In the genomic region with DNA sequence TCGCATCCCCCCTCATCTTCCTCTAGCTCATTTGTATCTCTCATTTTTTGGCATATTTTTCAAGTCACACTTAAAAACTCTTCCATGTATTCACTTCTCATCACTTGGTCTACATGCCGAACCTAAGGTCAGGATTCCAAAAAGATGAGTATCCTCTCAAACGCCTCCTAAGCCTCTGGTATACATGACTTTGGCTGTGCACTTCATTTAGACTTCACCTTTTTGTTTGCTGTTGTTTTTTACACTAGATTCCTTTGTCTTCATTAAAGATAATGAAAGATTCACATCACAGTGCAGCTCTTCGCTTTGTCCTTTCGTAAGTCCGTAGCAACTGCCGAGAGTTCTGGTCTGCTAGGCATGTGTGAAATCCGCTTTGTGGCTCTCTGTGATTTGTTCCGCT, we compare ENCODE assay signal across 1 cellular context.
TF ChIP-seq lines count a peak whose summit lies in the region.

No MANE protein-coding gene starts in this region.

TF ChIP-seq in endothelial cell of umbilical vein, 7 proteins besides CTCF, POLR2A, EP300 and RAD21:
- TF ChIP-seq GATA2 (IDR thresholded peaks at IDR 0.05; ENCODE audit: insufficient read depth, insufficient read length, low read depth, low read length): no peak
- TF ChIP-seq FOS (IDR thresholded peaks at IDR 0.05; ENCODE audit: borderline replicate concordance, insufficient read depth, low read length): no peak
- TF ChIP-seq POLR2AphosphoS5 (IDR thresholded peaks at IDR 0.05; ENCODE audit: insufficient read depth, low read depth, low read length): no peak
- TF ChIP-seq EZH2 (IDR thresholded peaks at IDR 0.05; ENCODE audit: borderline replicate concordance, low read depth, low read length, severe bottlenecking): no peak
- TF ChIP-seq MYC (IDR thresholded peaks at IDR 0.05; ENCODE audit: low read depth, low read length): no peak
- TF ChIP-seq, protein P1, sequence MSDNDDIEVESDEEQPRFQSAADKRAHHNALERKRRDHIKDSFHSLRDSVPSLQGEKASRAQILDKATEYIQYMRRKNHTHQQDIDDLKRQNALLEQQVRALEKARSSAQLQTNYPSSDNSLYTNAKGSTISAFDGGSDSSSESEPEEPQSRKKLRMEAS (IDR thresholded peaks at IDR 0.05; ENCODE audit: insufficient read depth, insufficient read length): no peak
- TF ChIP-seq JUN (IDR thresholded peaks at IDR 0.05; ENCODE audit: borderline replicate concordance, insufficient read depth, insufficient read length, low read depth): no peak
